1 cellular context compared by ENCODE assay signal in the genomic region with DNA sequence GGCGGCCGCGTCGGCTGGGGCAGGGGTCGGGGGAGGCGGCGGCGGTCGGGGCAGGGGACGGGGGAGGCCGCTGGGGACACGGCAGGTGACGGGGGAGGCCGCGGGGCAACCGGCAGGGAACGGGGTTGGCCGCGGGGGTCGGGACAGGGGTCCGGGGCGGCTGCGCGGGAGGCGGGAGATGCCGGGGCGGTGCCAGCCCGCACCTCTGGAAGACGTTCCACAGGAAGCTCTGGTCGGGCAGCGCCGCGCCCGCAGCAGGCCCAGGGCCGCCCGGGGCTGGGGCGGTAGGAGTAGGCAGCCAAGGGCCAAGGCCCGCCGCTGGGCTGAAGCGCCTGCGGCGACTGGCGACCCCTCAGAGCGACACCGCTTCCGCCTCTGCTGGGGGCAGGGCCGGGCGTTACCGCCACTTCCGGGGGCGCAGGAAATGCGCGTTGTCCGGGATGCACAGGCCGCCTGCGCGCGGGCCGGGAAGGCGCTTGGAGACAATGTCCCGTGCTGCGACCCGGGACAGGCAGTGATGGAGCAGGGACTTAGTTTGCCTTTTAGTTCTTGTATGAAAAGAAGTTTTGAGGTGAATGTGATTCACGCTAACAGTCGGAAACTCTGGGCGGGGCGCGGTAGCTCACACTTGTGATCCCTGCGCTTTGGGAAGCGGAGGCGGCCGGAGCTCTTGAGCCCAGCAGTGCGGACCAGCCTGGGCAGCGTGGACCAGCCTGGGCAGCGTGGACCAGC.
TF ChIP-seq lines count a peak whose summit lies in the region.

No MANE protein-coding gene starts in this region.

TF ChIP-seq in GM12878, 131 proteins besides CTCF, POLR2A, EP300 and RAD21 (continued from another document and continues in another):
- TF ChIP-seq, protein P1, sequence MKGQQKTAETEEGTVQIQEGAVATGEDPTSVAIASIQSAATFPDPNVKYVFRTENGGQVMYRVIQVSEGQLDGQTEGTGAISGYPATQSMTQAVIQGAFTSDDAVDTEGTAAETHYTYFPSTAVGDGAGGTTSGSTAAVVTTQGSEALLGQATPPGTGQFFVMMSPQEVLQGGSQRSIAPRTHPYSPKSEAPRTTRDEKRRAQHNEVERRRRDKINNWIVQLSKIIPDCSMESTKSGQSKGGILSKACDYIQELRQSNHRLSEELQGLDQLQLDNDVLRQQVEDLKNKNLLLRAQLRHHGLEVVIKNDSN (IDR thresholded peaks at IDR 0.05; ENCODE audit: borderline replicate concordance, extremely low read length, insufficient read depth, low read depth, low read length): no peak
- TF ChIP-seq RELA (IDR thresholded peaks at IDR 0.05; ENCODE audit: borderline replicate concordance, partially characterized antibody) (no peak), TBL1XR1 (IDR thresholded peaks at IDR 0.05; ENCODE audit: low read depth, low read length) (no peak; the same call in 1 of the 2 replicates), GABPA (IDR thresholded peaks at IDR 0.05; ENCODE audit: low read depth) (peak; percentile 89), STAT3 (IDR thresholded peaks at IDR 0.05; ENCODE audit: low read depth, low read length) (no peak), SREBF1 (IDR thresholded peaks at IDR 0.05; ENCODE audit: low read length) (no peak), ZNF207 (IDR thresholded peaks at IDR 0.05; ENCODE audit: borderline replicate concordance) (peak; percentile 67), KDM1A (IDR thresholded peaks at IDR 0.05; ENCODE audit: borderline replicate concordance) (no peak), RUNX3 (IDR thresholded peaks at IDR 0.05; ENCODE audit: low read length) (peak; percentile 80), SIX5 (IDR thresholded peaks at IDR 0.05; ENCODE audit: low read depth, low read length, severe bottlenecking) (peak; percentile 24), SUPT20H (IDR thresholded peaks at IDR 0.05; ENCODE audit: borderline replicate concordance, control insufficient read depth, low read depth, low read length) (no peak), CREM (IDR thresholded peaks at IDR 0.05; ENCODE audit: low read depth) (peak; percentile 96), HDAC2 (IDR thresholded peaks at IDR 0.05) (no peak), TCF3 (IDR thresholded peaks at IDR 0.05; ENCODE audit: borderline replicate concordance, insufficient read depth, low read depth, low read length) (no peak), EED (IDR thresholded peaks at IDR 0.05; ENCODE audit: low read depth) (peak; percentile 71; the same call in 1 of the 2 replicates), EGR1 (IDR thresholded peaks at IDR 0.05; ENCODE audit: borderline replicate concordance in 1 of 2, low read depth in 2 of 2, low read length in 2 of 2) (peak; percentile 21 to 64; a peak in 2 of 3 replicates), SRF (IDR thresholded peaks at IDR 0.05; ENCODE audit: low read depth in 2 of 2, low read length in 2 of 2) (peak in 1 of 2 experiments; percentile 73; a peak in 1 of 4 replicates), SREBF2 (IDR thresholded peaks at IDR 0.05; ENCODE audit: low read length) (no peak), MTA3 (IDR thresholded peaks at IDR 0.05; ENCODE audit: borderline replicate concordance, low read length) (no peak), ZNF384 (IDR thresholded peaks at IDR 0.05; ENCODE audit: borderline replicate concordance, low read depth, low read length) (no peak), MEF2B (IDR thresholded peaks at IDR 0.05; ENCODE audit: partially characterized antibody, poor library complexity, severe bottlenecking) (no peak), NFYA (IDR thresholded peaks at IDR 0.05; ENCODE audit: borderline replicate concordance, low read depth, low read length) (no peak)
- TF ChIP-seq, protein P2, sequence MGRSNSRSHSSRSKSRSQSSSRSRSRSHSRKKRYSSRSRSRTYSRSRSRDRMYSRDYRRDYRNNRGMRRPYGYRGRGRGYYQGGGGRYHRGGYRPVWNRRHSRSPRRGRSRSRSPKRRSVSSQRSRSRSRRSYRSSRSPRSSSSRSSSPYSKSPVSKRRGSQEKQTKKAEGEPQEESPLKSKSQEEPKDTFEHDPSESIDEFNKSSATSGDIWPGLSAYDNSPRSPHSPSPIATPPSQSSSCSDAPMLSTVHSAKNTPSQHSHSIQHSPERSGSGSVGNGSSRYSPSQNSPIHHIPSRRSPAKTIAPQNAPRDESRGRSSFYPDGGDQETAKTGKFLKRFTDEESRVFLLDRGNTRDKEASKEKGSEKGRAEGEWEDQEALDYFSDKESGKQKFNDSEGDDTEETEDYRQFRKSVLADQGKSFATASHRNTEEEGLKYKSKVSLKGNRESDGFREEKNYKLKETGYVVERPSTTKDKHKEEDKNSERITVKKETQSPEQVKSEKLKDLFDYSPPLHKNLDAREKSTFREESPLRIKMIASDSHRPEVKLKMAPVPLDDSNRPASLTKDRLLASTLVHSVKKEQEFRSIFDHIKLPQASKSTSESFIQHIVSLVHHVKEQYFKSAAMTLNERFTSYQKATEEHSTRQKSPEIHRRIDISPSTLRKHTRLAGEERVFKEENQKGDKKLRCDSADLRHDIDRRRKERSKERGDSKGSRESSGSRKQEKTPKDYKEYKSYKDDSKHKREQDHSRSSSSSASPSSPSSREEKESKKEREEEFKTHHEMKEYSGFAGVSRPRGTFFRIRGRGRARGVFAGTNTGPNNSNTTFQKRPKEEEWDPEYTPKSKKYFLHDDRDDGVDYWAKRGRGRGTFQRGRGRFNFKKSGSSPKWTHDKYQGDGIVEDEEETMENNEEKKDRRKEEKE (IDR thresholded peaks at IDR 0.05): no peak
- TF ChIP-seq, protein P3, sequence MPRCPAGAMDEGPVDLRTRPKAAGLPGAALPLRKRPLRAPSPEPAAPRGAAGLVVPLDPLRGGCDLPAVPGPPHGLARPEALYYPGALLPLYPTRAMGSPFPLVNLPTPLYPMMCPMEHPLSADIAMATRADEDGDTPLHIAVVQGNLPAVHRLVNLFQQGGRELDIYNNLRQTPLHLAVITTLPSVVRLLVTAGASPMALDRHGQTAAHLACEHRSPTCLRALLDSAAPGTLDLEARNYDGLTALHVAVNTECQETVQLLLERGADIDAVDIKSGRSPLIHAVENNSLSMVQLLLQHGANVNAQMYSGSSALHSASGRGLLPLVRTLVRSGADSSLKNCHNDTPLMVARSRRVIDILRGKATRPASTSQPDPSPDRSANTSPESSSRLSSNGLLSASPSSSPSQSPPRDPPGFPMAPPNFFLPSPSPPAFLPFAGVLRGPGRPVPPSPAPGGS (IDR thresholded peaks at IDR 0.05; ENCODE audit: borderline replicate concordance, insufficient read depth, low read depth, low read length, poor library complexity, severe bottlenecking): no peak
- TF ChIP-seq, protein P4, sequence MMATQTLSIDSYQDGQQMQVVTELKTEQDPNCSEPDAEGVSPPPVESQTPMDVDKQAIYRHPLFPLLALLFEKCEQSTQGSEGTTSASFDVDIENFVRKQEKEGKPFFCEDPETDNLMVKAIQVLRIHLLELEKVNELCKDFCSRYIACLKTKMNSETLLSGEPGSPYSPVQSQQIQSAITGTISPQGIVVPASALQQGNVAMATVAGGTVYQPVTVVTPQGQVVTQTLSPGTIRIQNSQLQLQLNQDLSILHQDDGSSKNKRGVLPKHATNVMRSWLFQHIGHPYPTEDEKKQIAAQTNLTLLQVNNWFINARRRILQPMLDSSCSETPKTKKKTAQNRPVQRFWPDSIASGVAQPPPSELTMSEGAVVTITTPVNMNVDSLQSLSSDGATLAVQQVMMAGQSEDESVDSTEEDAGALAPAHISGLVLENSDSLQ (IDR thresholded peaks at IDR 0.05): no peak
- TF ChIP-seq, protein P5, sequence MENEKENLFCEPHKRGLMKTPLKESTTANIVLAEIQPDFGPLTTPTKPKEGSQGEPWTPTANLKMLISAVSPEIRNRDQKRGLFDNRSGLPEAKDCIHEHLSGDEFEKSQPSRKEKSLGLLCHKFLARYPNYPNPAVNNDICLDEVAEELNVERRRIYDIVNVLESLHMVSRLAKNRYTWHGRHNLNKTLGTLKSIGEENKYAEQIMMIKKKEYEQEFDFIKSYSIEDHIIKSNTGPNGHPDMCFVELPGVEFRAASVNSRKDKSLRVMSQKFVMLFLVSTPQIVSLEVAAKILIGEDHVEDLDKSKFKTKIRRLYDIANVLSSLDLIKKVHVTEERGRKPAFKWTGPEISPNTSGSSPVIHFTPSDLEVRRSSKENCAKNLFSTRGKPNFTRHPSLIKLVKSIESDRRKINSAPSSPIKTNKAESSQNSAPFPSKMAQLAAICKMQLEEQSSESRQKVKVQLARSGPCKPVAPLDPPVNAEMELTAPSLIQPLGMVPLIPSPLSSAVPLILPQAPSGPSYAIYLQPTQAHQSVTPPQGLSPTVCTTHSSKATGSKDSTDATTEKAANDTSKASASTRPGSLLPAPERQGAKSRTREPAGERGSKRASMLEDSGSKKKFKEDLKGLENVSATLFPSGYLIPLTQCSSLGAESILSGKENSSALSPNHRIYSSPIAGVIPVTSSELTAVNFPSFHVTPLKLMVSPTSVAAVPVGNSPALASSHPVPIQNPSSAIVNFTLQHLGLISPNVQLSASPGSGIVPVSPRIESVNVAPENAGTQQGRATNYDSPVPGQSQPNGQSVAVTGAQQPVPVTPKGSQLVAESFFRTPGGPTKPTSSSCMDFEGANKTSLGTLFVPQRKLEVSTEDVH (IDR thresholded peaks at IDR 0.05; ENCODE audit: low read depth, partially characterized antibody): no peak
- TF ChIP-seq, protein P6, sequence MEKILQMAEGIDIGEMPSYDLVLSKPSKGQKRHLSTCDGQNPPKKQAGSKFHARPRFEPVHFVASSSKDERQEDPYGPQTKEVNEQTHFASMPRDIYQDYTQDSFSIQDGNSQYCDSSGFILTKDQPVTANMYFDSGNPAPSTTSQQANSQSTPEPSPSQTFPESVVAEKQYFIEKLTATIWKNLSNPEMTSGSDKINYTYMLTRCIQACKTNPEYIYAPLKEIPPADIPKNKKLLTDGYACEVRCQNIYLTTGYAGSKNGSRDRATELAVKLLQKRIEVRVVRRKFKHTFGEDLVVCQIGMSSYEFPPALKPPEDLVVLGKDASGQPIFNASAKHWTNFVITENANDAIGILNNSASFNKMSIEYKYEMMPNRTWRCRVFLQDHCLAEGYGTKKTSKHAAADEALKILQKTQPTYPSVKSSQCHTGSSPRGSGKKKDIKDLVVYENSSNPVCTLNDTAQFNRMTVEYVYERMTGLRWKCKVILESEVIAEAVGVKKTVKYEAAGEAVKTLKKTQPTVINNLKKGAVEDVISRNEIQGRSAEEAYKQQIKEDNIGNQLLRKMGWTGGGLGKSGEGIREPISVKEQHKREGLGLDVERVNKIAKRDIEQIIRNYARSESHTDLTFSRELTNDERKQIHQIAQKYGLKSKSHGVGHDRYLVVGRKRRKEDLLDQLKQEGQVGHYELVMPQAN (conservative IDR thresholded peaks at IDR 0.05): 0 out of 2 replicates have a peak, but pooled peaks have one; percentile 53
- TF ChIP-seq, protein P7, sequence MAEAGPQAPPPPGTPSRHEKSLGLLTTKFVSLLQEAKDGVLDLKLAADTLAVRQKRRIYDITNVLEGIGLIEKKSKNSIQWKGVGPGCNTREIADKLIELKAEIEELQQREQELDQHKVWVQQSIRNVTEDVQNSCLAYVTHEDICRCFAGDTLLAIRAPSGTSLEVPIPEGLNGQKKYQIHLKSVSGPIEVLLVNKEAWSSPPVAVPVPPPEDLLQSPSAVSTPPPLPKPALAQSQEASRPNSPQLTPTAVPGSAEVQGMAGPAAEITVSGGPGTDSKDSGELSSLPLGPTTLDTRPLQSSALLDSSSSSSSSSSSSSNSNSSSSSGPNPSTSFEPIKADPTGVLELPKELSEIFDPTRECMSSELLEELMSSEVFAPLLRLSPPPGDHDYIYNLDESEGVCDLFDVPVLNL (IDR thresholded peaks at IDR 0.05; ENCODE audit: low read depth, low read length): no peak
- TF ChIP-seq, protein P8, sequence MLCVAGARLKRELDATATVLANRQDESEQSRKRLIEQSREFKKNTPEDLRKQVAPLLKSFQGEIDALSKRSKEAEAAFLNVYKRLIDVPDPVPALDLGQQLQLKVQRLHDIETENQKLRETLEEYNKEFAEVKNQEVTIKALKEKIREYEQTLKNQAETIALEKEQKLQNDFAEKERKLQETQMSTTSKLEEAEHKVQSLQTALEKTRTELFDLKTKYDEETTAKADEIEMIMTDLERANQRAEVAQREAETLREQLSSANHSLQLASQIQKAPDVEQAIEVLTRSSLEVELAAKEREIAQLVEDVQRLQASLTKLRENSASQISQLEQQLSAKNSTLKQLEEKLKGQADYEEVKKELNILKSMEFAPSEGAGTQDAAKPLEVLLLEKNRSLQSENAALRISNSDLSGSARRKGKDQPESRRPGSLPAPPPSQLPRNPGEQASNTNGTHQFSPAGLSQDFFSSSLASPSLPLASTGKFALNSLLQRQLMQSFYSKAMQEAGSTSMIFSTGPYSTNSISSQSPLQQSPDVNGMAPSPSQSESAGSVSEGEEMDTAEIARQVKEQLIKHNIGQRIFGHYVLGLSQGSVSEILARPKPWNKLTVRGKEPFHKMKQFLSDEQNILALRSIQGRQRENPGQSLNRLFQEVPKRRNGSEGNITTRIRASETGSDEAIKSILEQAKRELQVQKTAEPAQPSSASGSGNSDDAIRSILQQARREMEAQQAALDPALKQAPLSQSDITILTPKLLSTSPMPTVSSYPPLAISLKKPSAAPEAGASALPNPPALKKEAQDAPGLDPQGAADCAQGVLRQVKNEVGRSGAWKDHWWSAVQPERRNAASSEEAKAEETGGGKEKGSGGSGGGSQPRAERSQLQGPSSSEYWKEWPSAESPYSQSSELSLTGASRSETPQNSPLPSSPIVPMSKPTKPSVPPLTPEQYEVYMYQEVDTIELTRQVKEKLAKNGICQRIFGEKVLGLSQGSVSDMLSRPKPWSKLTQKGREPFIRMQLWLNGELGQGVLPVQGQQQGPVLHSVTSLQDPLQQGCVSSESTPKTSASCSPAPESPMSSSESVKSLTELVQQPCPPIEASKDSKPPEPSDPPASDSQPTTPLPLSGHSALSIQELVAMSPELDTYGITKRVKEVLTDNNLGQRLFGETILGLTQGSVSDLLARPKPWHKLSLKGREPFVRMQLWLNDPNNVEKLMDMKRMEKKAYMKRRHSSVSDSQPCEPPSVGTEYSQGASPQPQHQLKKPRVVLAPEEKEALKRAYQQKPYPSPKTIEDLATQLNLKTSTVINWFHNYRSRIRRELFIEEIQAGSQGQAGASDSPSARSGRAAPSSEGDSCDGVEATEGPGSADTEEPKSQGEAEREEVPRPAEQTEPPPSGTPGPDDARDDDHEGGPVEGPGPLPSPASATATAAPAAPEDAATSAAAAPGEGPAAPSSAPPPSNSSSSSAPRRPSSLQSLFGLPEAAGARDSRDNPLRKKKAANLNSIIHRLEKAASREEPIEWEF (IDR thresholded peaks at IDR 0.05; ENCODE audit: insufficient replicate concordance, low read depth, low read length): no peak
- TF ChIP-seq, protein P9, sequence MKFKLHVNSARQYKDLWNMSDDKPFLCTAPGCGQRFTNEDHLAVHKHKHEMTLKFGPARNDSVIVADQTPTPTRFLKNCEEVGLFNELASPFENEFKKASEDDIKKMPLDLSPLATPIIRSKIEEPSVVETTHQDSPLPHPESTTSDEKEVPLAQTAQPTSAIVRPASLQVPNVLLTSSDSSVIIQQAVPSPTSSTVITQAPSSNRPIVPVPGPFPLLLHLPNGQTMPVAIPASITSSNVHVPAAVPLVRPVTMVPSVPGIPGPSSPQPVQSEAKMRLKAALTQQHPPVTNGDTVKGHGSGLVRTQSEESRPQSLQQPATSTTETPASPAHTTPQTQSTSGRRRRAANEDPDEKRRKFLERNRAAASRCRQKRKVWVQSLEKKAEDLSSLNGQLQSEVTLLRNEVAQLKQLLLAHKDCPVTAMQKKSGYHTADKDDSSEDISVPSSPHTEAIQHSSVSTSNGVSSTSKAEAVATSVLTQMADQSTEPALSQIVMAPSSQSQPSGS (IDR thresholded peaks at IDR 0.05; ENCODE audit: low read length): no peak
- TF ChIP-seq, protein P10, sequence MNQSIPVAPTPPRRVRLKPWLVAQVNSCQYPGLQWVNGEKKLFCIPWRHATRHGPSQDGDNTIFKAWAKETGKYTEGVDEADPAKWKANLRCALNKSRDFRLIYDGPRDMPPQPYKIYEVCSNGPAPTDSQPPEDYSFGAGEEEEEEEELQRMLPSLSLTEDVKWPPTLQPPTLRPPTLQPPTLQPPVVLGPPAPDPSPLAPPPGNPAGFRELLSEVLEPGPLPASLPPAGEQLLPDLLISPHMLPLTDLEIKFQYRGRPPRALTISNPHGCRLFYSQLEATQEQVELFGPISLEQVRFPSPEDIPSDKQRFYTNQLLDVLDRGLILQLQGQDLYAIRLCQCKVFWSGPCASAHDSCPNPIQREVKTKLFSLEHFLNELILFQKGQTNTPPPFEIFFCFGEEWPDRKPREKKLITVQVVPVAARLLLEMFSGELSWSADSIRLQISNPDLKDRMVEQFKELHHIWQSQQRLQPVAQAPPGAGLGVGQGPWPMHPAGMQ (IDR thresholded peaks at IDR 0.05; ENCODE audit: borderline replicate concordance): no peak
